In the genomic region with DNA sequence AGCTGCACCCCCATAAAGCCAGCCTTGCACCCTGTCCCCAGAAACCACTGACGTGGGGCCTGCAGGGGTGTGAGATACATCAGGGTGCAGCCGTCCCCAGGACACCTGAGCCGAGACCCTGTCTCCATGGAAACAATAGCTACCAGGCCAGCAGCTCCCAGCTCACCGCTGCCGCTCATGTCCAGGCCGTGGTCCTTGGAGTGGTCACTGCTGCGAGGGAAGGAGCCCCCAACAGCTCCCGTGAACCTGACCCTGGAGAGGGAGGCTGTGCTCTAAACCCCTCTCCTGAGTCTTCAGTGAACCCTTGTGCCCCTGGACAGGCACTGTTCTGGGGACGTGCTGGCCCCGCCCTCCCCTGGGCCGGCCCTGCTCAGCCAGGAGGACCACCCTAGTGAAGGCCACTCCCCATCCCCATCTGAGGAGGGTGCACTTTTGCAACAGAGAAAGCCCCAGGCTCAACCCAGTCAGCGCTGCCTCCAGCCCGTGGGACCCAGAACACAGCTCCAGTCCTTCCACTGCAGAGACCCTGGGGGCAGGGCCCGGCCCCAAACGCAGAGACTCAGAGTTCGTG, we compare ENCODE assay signal across 2 cellular contexts.
A peak's percentile ranks its signal among the peaks of the same experiment; 100 is the strongest.
TF ChIP-seq lines count a peak whose summit lies in the region.

No MANE protein-coding gene starts in this region.

TF ChIP-seq in HCT116, 20 proteins besides CTCF, POLR2A, EP300 and RAD21:
- no peak for TF ChIP-seq CBX3 (IDR thresholded peaks at IDR 0.05; ENCODE audit: low read depth)
- no peak for TF ChIP-seq SRF (IDR thresholded peaks at IDR 0.05; ENCODE audit: low read depth)
- no peak for TF ChIP-seq ATF3 (IDR thresholded peaks at IDR 0.05)
- TF ChIP-seq TCF7L2 (IDR thresholded peaks at IDR 0.05; ENCODE audit: borderline replicate concordance, extremely low read depth, insufficient read depth, insufficient read length) = no peak
- no peak for TF ChIP-seq SP1 (IDR thresholded peaks at IDR 0.05; ENCODE audit: low read depth)
- no peak for TF ChIP-seq YY1 (IDR thresholded peaks at IDR 0.05; ENCODE audit: extremely low read depth, insufficient replicate concordance, low read depth, low read length)
- no peak for TF ChIP-seq POLR2AphosphoS5 (IDR thresholded peaks at IDR 0.05; ENCODE audit: low read depth, low read length)
- no peak for TF ChIP-seq FOSL1 (IDR thresholded peaks at IDR 0.05; ENCODE audit: low read depth)
- TF ChIP-seq EZH2 (IDR thresholded peaks at IDR 0.05) = no peak
- TF ChIP-seq JUND (IDR thresholded peaks at IDR 0.05) = no peak
- TF ChIP-seq ZBTB33 (IDR thresholded peaks at IDR 0.05; ENCODE audit: extremely low read depth, insufficient replicate concordance, low read length) = no peak
- TF ChIP-seq ZNF274 (IDR thresholded peaks at IDR 0.05; ENCODE audit: low read depth, low read length) = no peak

TF ChIP-seq in HepG2, 621 proteins besides CTCF, POLR2A, EP300 and RAD21:
- 0 out of 2 replicates have a peak, but pooled peaks have one; percentile 2 for TF ChIP-seq PHF21A (CRISPR knock-in tag; IDR thresholded peaks at IDR 0.05)
- 0 out of 2 replicates have a peak, but pooled peaks have one; percentile 9 for TF ChIP-seq TOPORS (CRISPR knock-in tag; IDR thresholded peaks at IDR 0.05)
- no peak for TF ChIP-seq SRSF1 (optimal IDR thresholded peaks at IDR 0.05; ENCODE audit: low read depth, low read length)
- 0 out of 2 replicates have a peak, but pooled peaks have one; percentile 0 for TF ChIP-seq ZSCAN25 (CRISPR knock-in tag; IDR thresholded peaks at IDR 0.05)
- TF ChIP-seq, protein P1, sequence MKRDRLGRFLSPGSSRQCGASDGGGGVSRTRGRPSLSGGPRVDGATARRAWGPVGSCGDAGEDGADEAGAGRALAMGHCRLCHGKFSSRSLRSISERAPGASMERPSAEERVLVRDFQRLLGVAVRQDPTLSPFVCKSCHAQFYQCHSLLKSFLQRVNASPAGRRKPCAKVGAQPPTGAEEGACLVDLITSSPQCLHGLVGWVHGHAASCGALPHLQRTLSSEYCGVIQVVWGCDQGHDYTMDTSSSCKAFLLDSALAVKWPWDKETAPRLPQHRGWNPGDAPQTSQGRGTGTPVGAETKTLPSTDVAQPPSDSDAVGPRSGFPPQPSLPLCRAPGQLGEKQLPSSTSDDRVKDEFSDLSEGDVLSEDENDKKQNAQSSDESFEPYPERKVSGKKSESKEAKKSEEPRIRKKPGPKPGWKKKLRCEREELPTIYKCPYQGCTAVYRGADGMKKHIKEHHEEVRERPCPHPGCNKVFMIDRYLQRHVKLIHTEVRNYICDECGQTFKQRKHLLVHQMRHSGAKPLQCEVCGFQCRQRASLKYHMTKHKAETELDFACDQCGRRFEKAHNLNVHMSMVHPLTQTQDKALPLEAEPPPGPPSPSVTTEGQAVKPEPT (CRISPR knock-in tag; IDR thresholded peaks at IDR 0.05; ENCODE audit: low read depth) = 0 out of 2 replicates have a peak, but pooled peaks have one; percentile 15
- TF ChIP-seq ZNF24 (IDR thresholded peaks at IDR 0.05) = no peak
- TF ChIP-seq RFX5 (IDR thresholded peaks at IDR 0.05; ENCODE audit: low read depth, low read length) = peak; percentile 5; the same call in 1 of the 2 replicates
- TF ChIP-seq DRAP1 (CRISPR knock-in tag; IDR thresholded peaks at IDR 0.05) = 0 out of 2 replicates have a peak, but pooled peaks have one; percentile 7
- TF ChIP-seq ZNF772 (CRISPR knock-in tag; IDR thresholded peaks at IDR 0.05) = no peak
- peak; percentile 68; the same call in 1 of the 2 replicates for TF ChIP-seq NCOA1 (CRISPR knock-in tag; IDR thresholded peaks at IDR 0.05)
- 0 out of 2 replicates have a peak, but pooled peaks have one; percentile 10 for TF ChIP-seq ZXDC (CRISPR knock-in tag; IDR thresholded peaks at IDR 0.05)
- TF ChIP-seq ZNF777 (CRISPR knock-in tag; IDR thresholded peaks at IDR 0.05) = 0 out of 2 replicates have a peak, but pooled peaks have one; percentile 8
- TF ChIP-seq TAF1 (CRISPR knock-in tag; IDR thresholded peaks at IDR 0.05) = peak; percentile 53; the same call in 1 of the 2 replicates
- peak; percentile 7; the same call in 1 of the 2 replicates for TF ChIP-seq NR2F6 (IDR thresholded peaks at IDR 0.05)
- no peak for TF ChIP-seq NR2F6 (CRISPR knock-in tag; IDR thresholded peaks at IDR 0.05)
- 0 out of 2 replicates have a peak, but pooled peaks have one; percentile 41 for TF ChIP-seq ZNF773 (CRISPR knock-in tag; IDR thresholded peaks at IDR 0.05; ENCODE audit: borderline replicate concordance)
- 0 out of 2 replicates have a peak, but pooled peaks have one; percentile 24 for TF ChIP-seq ZNF232 (CRISPR knock-in tag; IDR thresholded peaks at IDR 0.05; ENCODE audit: borderline replicate concordance)
- TF ChIP-seq ATF7-NPFF (CRISPR knock-in tag; IDR thresholded peaks at IDR 0.05; ENCODE audit: low read depth) = 0 out of 2 replicates have a peak, but pooled peaks have one; percentile 37
- TF ChIP-seq ZNF737 (CRISPR knock-in tag; IDR thresholded peaks at IDR 0.05; ENCODE audit: borderline replicate concordance) = 0 out of 2 replicates have a peak, but pooled peaks have one; percentile 26
- no peak for TF ChIP-seq THAP11 (CRISPR knock-in tag; IDR thresholded peaks at IDR 0.05)
- TF ChIP-seq RFX3 (CRISPR knock-in tag; IDR thresholded peaks at IDR 0.05) = peak; percentile 63
- peak; percentile 61; the same call in 1 of the 2 replicates for TF ChIP-seq RFX1 (IDR thresholded peaks at IDR 0.05)
- TF ChIP-seq, protein P2, sequence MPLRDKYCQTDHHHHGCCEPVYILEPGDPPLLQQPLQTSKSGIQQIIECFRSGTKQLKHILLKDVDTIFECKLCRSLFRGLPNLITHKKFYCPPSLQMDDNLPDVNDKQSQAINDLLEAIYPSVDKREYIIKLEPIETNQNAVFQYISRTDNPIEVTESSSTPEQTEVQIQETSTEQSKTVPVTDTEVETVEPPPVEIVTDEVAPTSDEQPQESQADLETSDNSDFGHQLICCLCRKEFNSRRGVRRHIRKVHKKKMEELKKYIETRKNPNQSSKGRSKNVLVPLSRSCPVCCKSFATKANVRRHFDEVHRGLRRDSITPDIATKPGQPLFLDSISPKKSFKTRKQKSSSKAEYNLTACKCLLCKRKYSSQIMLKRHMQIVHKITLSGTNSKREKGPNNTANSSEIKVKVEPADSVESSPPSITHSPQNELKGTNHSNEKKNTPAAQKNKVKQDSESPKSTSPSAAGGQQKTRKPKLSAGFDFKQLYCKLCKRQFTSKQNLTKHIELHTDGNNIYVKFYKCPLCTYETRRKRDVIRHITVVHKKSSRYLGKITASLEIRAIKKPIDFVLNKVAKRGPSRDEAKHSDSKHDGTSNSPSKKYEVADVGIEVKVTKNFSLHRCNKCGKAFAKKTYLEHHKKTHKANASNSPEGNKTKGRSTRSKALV (CRISPR knock-in tag; IDR thresholded peaks at IDR 0.05) = 0 out of 2 replicates have a peak, but pooled peaks have one; percentile 19
- TF ChIP-seq E2F5 (CRISPR knock-in tag; conservative IDR thresholded peaks at IDR 0.05) = no peak
